10 cellular contexts compared by ENCODE assay signal in genomic region chr19:2044709-2045500, GRCh38. TPM values are rescaled to one million over a fixed set of nuclear protein-coding genes. Genes with fewer than 3 reads are reported as not detected.
A peak's percentile ranks its signal among the peaks of the same experiment; 100 is the strongest.
DNase-seq lines count a peak whose midpoint lies in the region; ATAC-seq, FAIRE-seq and TF ChIP-seq lines count a peak whose summit lies in the region.
"Had no signal": no experiment of that assay in that cellular context is flagged by ENCODE, and none has a peak within 500 bp of the region (broad histone marks: within the 10 kb centered on the region; RNA-seq: fewer than 3 reads in every experiment).

No MANE protein-coding gene starts in this region.

- CTCF ChIA-PET in activated CD4-positive, alpha-beta T cell treated with anti-CD3 and anti-CD28 coated beads, Interleukin-2, amount 10 ng/mL, durations not matched to agents 7 days and 5 days (lab: Charles Lee) = interaction anchor here (0.6 kb wide), 1 partner anchor 25 kb away, joined by 3 read pairs; no protein-coding TSS in a partner anchor
- CTCF ChIA-PET in WTC11 (lab: Charles Lee) = interaction anchor here (1.3 kb wide), 1 partner anchor 25 kb away, joined by 3 read pairs; no protein-coding TSS in a partner anchor

- TF ChIP-seq POLR2A in suprapubic skin (IDR thresholded peaks at IDR 0.05) = no peak

- POLR2A ChIA-PET in activated CD4-positive, alpha-beta T cell treated with anti-CD3 and anti-CD28 coated beads, Interleukin-2, amount 10 ng/mL, durations not matched to agents 7 days and 5 days (lab: Charles Lee) = no interaction called here
- POLR2A ChIA-PET in WTC11 (lab: Charles Lee) = no interaction called here

- peaks cover 46% of the 10 kb centered on the region for H3K4me1 Mint-ChIP-seq in activated CD4-positive, alpha-beta T cell treated with anti-CD3 and anti-CD28 coated beads, Interleukin-2, amount 10 ng/mL, durations not matched to agents 7 days and 5 days
- H3K4me1 Mint-ChIP-seq in WTC11 = peaks cover 10% of the 10 kb centered on the region

- WGBS in suprapubic skin = 81% methylated on average over 12 of the region's 18 CpGs

- H3K27me3 Mint-ChIP-seq in activated CD4-positive, alpha-beta T cell treated with anti-CD3 and anti-CD28 coated beads, Interleukin-2, amount 10 ng/mL, durations not matched to agents 7 days and 5 days = no peaks in the 10 kb centered on the region
- H3K27me3 Mint-ChIP-seq in WTC11 (ENCODE audit: low read depth) = no peaks in the 10 kb centered on the region
- H3K27me3 Mint-ChIP-seq: activated naive CD4-positive, alpha-beta T cell treated with anti-CD3 and anti-CD28 coated beads, Interleukin-2, amount 50 U/mL, for 24 hours had no signal

- peak overlapping the region; percentile 66 for H3K27ac ChIP-seq in suprapubic skin
- H3K27ac ChIP-seq: HL-60 had no signal

- no peaks in the 10 kb centered on the region for H3K9me3 ChIP-seq in suprapubic skin

- TF ChIP-seq CTCF in WTC11 (IDR thresholded peaks at IDR 0.05) = no peak
- TF ChIP-seq CTCF in suprapubic skin (IDR thresholded peaks at IDR 0.05) = no peak

- peaks cover 16% of the 10 kb centered on the region for H3K36me3 Mint-ChIP-seq in activated CD4-positive, alpha-beta T cell treated with anti-CD3 and anti-CD28 coated beads, Interleukin-2, amount 10 ng/mL, durations not matched to agents 7 days and 5 days (ENCODE audit: low read depth)
- peaks cover 3% of the 10 kb centered on the region; the same call in 1 of the 2 replicates for H3K36me3 Mint-ChIP-seq in WTC11
- H3K36me3 Mint-ChIP-seq: activated naive CD4-positive, alpha-beta T cell treated with anti-CD3 and anti-CD28 coated beads, Interleukin-2, amount 50 U/mL, for 24 hours had no signal

- no peak for DNase-seq in activated CD4-positive, alpha-beta T cell treated with anti-CD3 and anti-CD28 coated beads, Interleukin-2, amount 10 ng/mL, durations not matched to agents 7 days and 5 days
- no peak for DNase-seq in activated CD4-positive, alpha-beta T cell treated with anti-CD3 and anti-CD28 coated beads, Interleukin-2, amount 50 U/mL, for 1 hour
- DNase-seq in WTC11 (ENCODE audit: low spot score) (no peak), islet precursor cell (peak; percentile 52), suprapubic skin (ENCODE audit: low spot score in 2 of 2) (peak in 1 of 2 donors; percentile 77), amniotic stem cell (lab: John Stamatoyannopoulos, UW) (no peak), urothelium cell line (ENCODE audit: low spot score) (no peak)

- no peak for ATAC-seq in WTC11
- no peak for ATAC-seq in GM18861 (IDR thresholded peaks at IDR 0.05; ENCODE audit: unreplicated experiment)

- peaks cover 53% of the 10 kb centered on the region for H3K36me3 ChIP-seq in suprapubic skin

- H3K27ac Mint-ChIP-seq in activated CD4-positive, alpha-beta T cell treated with anti-CD3 and anti-CD28 coated beads, Interleukin-2, amount 10 ng/mL, durations not matched to agents 7 days and 5 days = peak overlapping the region; percentile 85
- H3K27ac Mint-ChIP-seq in WTC11 = peak overlapping the region; percentile 74; the same call in 1 of the 2 replicates

- peaks cover 98% of the 10 kb centered on the region for H3K4me1 ChIP-seq in suprapubic skin

- no peak for FAIRE-seq in urothelium cell line (lab: Jason Lieb, UNC)

- H3K4me3 ChIP-seq in suprapubic skin = peak overlapping the region; percentile 1

- TF ChIP-seq EP300 in suprapubic skin (IDR thresholded peaks at IDR 0.05) = no peak

- H3K4me3 Mint-ChIP-seq in activated CD4-positive, alpha-beta T cell treated with anti-CD3 and anti-CD28 coated beads, Interleukin-2, amount 10 ng/mL, durations not matched to agents 7 days and 5 days = no peak overlapping the region
- H3K4me3 Mint-ChIP-seq in WTC11 = no peak overlapping the region
- H3K4me3 Mint-ChIP-seq: activated naive CD4-positive, alpha-beta T cell treated with anti-CD3 and anti-CD28 coated beads, Interleukin-2, amount 50 U/mL, for 24 hours had no signal

- H3K9me3 Mint-ChIP-seq in activated CD4-positive, alpha-beta T cell treated with anti-CD3 and anti-CD28 coated beads, Interleukin-2, amount 10 ng/mL, durations not matched to agents 7 days and 5 days = no peaks in the 10 kb centered on the region
- H3K9me3 Mint-ChIP-seq in WTC11 = no peaks in the 10 kb centered on the region
- H3K9me3 Mint-ChIP-seq: activated naive CD4-positive, alpha-beta T cell treated with anti-CD3 and anti-CD28 coated beads, Interleukin-2, amount 50 U/mL, for 24 hours had no signal

- no peaks in the 10 kb centered on the region for H3K27me3 ChIP-seq in suprapubic skin

TF ChIP-seq in WTC11, 78 proteins besides CTCF, POLR2A, EP300 and RAD21:
- TF ChIP-seq E2F5 (CRISPR knock-in tag; IDR thresholded peaks at IDR 0.05) (no peak), RORB (CRISPR knock-in tag; IDR thresholded peaks at IDR 0.05) (no peak), ZNF219 (CRISPR knock-in tag; IDR thresholded peaks at IDR 0.05; ENCODE audit: borderline replicate concordance) (no peak), ZNF263 (CRISPR knock-in tag; IDR thresholded peaks at IDR 0.05; ENCODE audit: low read depth) (no peak), ZBTB43 (CRISPR knock-in tag; IDR thresholded peaks at IDR 0.05) (no peak)

RNA-seq across cellular contexts. Expression of gene MKNK2, which starts 6.1 kb away (rescaled TPM):
- 100 to 1,000 TPM; 198 to 228 TPM for total RNA-seq in activated CD4-positive, alpha-beta T cell treated with anti-CD3 and anti-CD28 coated beads, Interleukin-2, amount 10 ng/mL, durations not matched to agents 7 days and 5 days
- 150 to 165 TPM (median 163 TPM) in 3 replicates for total RNA-seq in WTC11 (2021)
- total RNA-seq in suprapubic skin = 100 to 1,000 TPM; 209 to 249 (median 219) TPM

RNA-seq across cellular contexts. Expression of gene BTBD2, which starts 29.4 kb away (rescaled TPM):
- total RNA-seq in activated CD4-positive, alpha-beta T cell treated with anti-CD3 and anti-CD28 coated beads, Interleukin-2, amount 10 ng/mL, durations not matched to agents 7 days and 5 days = 10 to 100 TPM; 61.3 to 66.3 TPM
- total RNA-seq in WTC11 (2021) (106 to 148 TPM (median 145 TPM) in 3 replicates), suprapubic skin (100 to 1,000 TPM in 1 of 4 donors, 10 to 100 TPM in 3; 83.0 to 101 (median 90.3) TPM)

RNA-seq across cellular contexts. Expression of gene MOB3A, which starts 51.2 kb away (rescaled TPM):
- 100 to 1,000 TPM; 217 to 239 TPM for total RNA-seq in activated CD4-positive, alpha-beta T cell treated with anti-CD3 and anti-CD28 coated beads, Interleukin-2, amount 10 ng/mL, durations not matched to agents 7 days and 5 days
- total RNA-seq in WTC11 (2021) (8.1 to 9.8 TPM (median 9.6 TPM) in 3 replicates), suprapubic skin (10 to 100 TPM; 23.7 to 29.4 (median 28.1) TPM)

RNA-seq across cellular contexts. Expression of gene IZUMO4, which starts 51.8 kb away (rescaled TPM):
- total RNA-seq in activated CD4-positive, alpha-beta T cell treated with anti-CD3 and anti-CD28 coated beads, Interleukin-2, amount 10 ng/mL, durations not matched to agents 7 days and 5 days = 1 to 10 TPM; 7.5 to 9.9 TPM
- 0.73 to 1.9 TPM (median 1.8 TPM) in 3 replicates for total RNA-seq in WTC11 (2021)
- 1 to 10 TPM; 2.1 to 8.1 (median 6.4) TPM for total RNA-seq in suprapubic skin

Comparison
In these comparisons a context has a peak if more than half of its experiments do, and no peak if none do; other contexts are left out.
1. RNA of gene MOB3A, which starts 51.2 kb away (total RNA-seq): 217 to 239 TPM in activated CD4-positive, alpha-beta T cell treated with anti-CD3 and anti-CD28 coated beads, Interleukin-2, amount 10 ng/mL, durations not matched to agents 7 days and 5 days; 23.7 to 29.4 TPM in suprapubic skin and 8.1 to 9.8 TPM in WTC11; every median in the first group is over 4 times any median in the second.